In genomic region chr17:75589919-75590303, GRCh38 we compare ENCODE assay signal across 10 cellular contexts. TPM values are rescaled to one million over a fixed set of nuclear protein-coding genes. Genes with fewer than 3 reads are reported as not detected.
DNase-seq lines count a peak whose midpoint lies in the region; ATAC-seq and TF ChIP-seq lines count a peak whose summit lies in the region.
"Had no signal": no experiment of that assay in that cellular context is flagged by ENCODE, and none has a peak within 500 bp of the region (broad histone marks: within the 10 kb centered on the region; RNA-seq: fewer than 3 reads in every experiment).

No MANE protein-coding gene starts in this region.

- TF ChIP-seq EP300 in suprapubic skin (IDR thresholded peaks at IDR 0.05), result no peak

- intact Hi-C loops in activated CD8-positive, alpha-beta T cell treated with anti-CD3 and anti-CD28 coated beads for 36 hours (cut with micrococcal nuclease), result loop anchor here (10.0 kb wide), 1 partner anchor 65 kb away; the partner anchor contains the start of gene LLGL2
- intact Hi-C loops in CD14-positive monocyte (cut with micrococcal nuclease), result loop anchor here (2.0 to 10.0 kb wide), 4 partner anchors 73 to 325 kb away; partner anchors contain the start of genes TSEN54 (in 2 of the 2), CASKIN2 (in 1 of the 2), GGA3 (in 1 of the 2) and MRPS7 (in 1 of the 2)

- POLR2A ChIA-PET in activated CD8-positive, alpha-beta T cell treated with anti-CD3 and anti-CD28 coated beads for 36 hours (lab: Charles Lee), result interaction anchor here (0.9 to 2.2 kb wide), 7 partner anchors 9 to 274 kb away, joined by 3 to 12 read pairs (median 3); partner anchors contain the start of genes RECQL5 and TSEN54

- DNase-seq in NCI-H2227 (lab: John Stamatoyannopoulos, UW; ENCODE audit: unreplicated experiment), result peak; percentile 28
- no peak for DNase-seq in NCI-H2227 treated with DMSO at 0.1 percent for 48 hours (lab: John Stamatoyannopoulos, UW)
- DNase-seq in activated CD8-positive, alpha-beta T cell treated with anti-CD3 and anti-CD28 coated beads for 36 hours, result no peak
- DNase-seq in islet precursor cell, result peak; percentile 55
- peak in 1 of 2 donors; percentile 74 for DNase-seq in suprapubic skin (ENCODE audit: low spot score in 2 of 2)
- DNase-seq in CD14-positive monocyte (ENCODE audit: low spot score), result no peak
- DNase-seq in T-helper 9 cell, result no peak
- DNase-seq: MM.1S had no signal

- H3K9me3 Mint-ChIP-seq in activated CD8-positive, alpha-beta T cell treated with anti-CD3 and anti-CD28 coated beads for 36 hours, result no peaks in the 10 kb centered on the region
- H3K9me3 Mint-ChIP-seq in CD14-positive monocyte, result no peaks in the 10 kb centered on the region

- H3K27me3 Mint-ChIP-seq in activated CD8-positive, alpha-beta T cell treated with anti-CD3 and anti-CD28 coated beads for 36 hours, result no peaks in the 10 kb centered on the region
- peaks cover 0 to 2% (median 0%) of the 10 kb centered on the region in 3 donors for H3K27me3 Mint-ChIP-seq in CD14-positive monocyte (ENCODE audit: low read depth in 3 of 3)

- H3K27me3 ChIP-seq in suprapubic skin, result no peaks in the 10 kb centered on the region

- H3K36me3 Mint-ChIP-seq in activated CD8-positive, alpha-beta T cell treated with anti-CD3 and anti-CD28 coated beads for 36 hours (ENCODE audit: low read depth), result no peaks in the 10 kb centered on the region
- H3K36me3 Mint-ChIP-seq in CD14-positive monocyte, result peaks cover 3 to 30% of the 10 kb centered on the region in 2 donors

- 0% methylated on average over 1 of the region's 29 CpGs for WGBS in suprapubic skin

- peak overlapping the region; percentile 60 for H3K4me3 ChIP-seq in suprapubic skin

- peaks cover 29% of the 10 kb centered on the region for H3K4me1 ChIP-seq in suprapubic skin

- no peak overlapping the region for H3K27ac ChIP-seq in suprapubic skin

- H3K4me1 Mint-ChIP-seq in activated CD8-positive, alpha-beta T cell treated with anti-CD3 and anti-CD28 coated beads for 36 hours (ENCODE audit: low read depth), result peaks cover 4% of the 10 kb centered on the region
- peaks cover 16% of the 10 kb centered on the region for H3K4me1 Mint-ChIP-seq in CD14-positive monocyte

- peak overlapping the region; percentile 28 for H3K4me3 Mint-ChIP-seq in activated CD8-positive, alpha-beta T cell treated with anti-CD3 and anti-CD28 coated beads for 36 hours
- H3K4me3 Mint-ChIP-seq in CD14-positive monocyte, result peak overlapping the region in 1 of 2 donors; percentile 34

- no peak overlapping the region for H3K27ac Mint-ChIP-seq in activated CD8-positive, alpha-beta T cell treated with anti-CD3 and anti-CD28 coated beads for 36 hours
- H3K27ac Mint-ChIP-seq in CD14-positive monocyte, result no peak overlapping the region

- no peaks in the 10 kb centered on the region for H3K9me3 ChIP-seq in suprapubic skin

- ATAC-seq in activated CD8-positive, alpha-beta T cell treated with anti-CD3 and anti-CD28 coated beads for 36 hours, result no peak
- ATAC-seq in HG03520 (IDR thresholded peaks at IDR 0.05; ENCODE audit: unreplicated experiment), result no peak

- H3K36me3 ChIP-seq in suprapubic skin, result no peaks in the 10 kb centered on the region

- TF ChIP-seq CTCF in activated CD8-positive, alpha-beta T cell treated with anti-CD3 and anti-CD28 coated beads for 36 hours (IDR thresholded peaks at IDR 0.05), result no peak
- TF ChIP-seq CTCF in suprapubic skin (IDR thresholded peaks at IDR 0.05) (no peak), CD14-positive monocyte (IDR thresholded peaks at IDR 0.05) (no peak)

- CTCF ChIA-PET in activated CD8-positive, alpha-beta T cell treated with anti-CD3 and anti-CD28 coated beads for 36 hours (lab: Charles Lee), result interaction anchor here (0.7 to 3.0 kb wide), 8 partner anchors 9 to 163 kb away, joined by 3 to 19 read pairs (median 4); partner anchors contain the start of gene SMIM5

- TF ChIP-seq POLR2A in suprapubic skin (IDR thresholded peaks at IDR 0.05), result no peak

RNA-seq across cellular contexts. Expression of gene MYO15B, which starts 2.3 kb away (rescaled TPM):
- 10 to 100 TPM; 24.9 to 28.7 TPM for total RNA-seq in activated CD8-positive, alpha-beta T cell treated with anti-CD3 and anti-CD28 coated beads for 36 hours
- total RNA-seq in suprapubic skin, result 100 to 1,000 TPM in 1 of 4 donors, 10 to 100 TPM in 3; 28.4 to 126 (median 76.1) TPM
- polyA plus RNA-seq in CD14-positive monocyte, result under 1 TPM; 0.17 to 0.62 TPM

RNA-seq across cellular contexts. Expression of gene SMIM5, which starts 43.3 kb away (rescaled TPM):
- under 1 TPM; 0.07 to 0.25 TPM for total RNA-seq in activated CD8-positive, alpha-beta T cell treated with anti-CD3 and anti-CD28 coated beads for 36 hours
- total RNA-seq in suprapubic skin, result 10 to 100 TPM in 2 of 4 donors, 1 to 10 TPM in 2; 1.7 to 11.8 (median 8.6) TPM
- polyA plus RNA-seq in CD14-positive monocyte, result under 1 TPM; 0.15 to 0.43 TPM
- total RNA-seq: endothelial cell of umbilical vein had no signal
- polyA plus RNA-seq: endothelial cell of umbilical vein had no signal

Comparison
In these comparisons a context has a peak if more than half of its experiments do, and no peak if none do; other contexts are left out.
1. DNase-seq: peak in NCI-H2227 (single experiment) and islet precursor cell (single experiment); none in NCI-H2227 treated with DMSO at 0.1 percent for 48 hours (single experiment), activated CD8-positive, alpha-beta T cell treated with anti-CD3 and anti-CD28 coated beads for 36 hours (single experiment), CD14-positive monocyte (single experiment) and T-helper 9 cell (single experiment).